1 cellular context compared by ENCODE assay signal in the genomic region with DNA sequence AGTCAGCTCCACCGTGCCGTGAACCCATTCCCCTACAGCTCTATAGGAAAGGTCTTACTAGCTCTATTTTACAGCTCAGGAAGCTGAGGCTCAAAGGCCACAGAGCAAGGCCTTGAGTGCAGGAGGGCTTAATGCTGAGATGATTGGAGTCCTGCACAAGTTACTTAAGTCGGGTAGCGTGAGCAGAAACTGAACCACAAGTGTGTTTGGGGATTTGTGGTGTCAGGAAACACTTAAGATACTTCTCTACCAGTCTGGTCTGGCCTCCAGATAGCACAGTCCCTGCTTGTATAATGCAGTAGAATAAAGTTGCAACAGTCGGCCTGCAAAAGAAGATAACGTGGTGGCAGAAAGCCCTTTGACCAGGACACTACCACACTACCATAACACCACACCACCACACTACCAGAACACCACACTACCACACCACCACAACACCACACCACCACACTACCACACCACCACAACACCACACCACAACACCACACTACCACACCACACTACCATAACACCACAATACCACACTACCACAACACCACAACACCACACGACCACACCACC.
TF ChIP-seq lines count a peak whose summit lies in the region.

No MANE protein-coding gene starts in this region.

TF ChIP-seq in HepG2, 621 proteins besides CTCF, POLR2A, EP300 and RAD21 (continued from another document):
- TF ChIP-seq, protein P1, sequence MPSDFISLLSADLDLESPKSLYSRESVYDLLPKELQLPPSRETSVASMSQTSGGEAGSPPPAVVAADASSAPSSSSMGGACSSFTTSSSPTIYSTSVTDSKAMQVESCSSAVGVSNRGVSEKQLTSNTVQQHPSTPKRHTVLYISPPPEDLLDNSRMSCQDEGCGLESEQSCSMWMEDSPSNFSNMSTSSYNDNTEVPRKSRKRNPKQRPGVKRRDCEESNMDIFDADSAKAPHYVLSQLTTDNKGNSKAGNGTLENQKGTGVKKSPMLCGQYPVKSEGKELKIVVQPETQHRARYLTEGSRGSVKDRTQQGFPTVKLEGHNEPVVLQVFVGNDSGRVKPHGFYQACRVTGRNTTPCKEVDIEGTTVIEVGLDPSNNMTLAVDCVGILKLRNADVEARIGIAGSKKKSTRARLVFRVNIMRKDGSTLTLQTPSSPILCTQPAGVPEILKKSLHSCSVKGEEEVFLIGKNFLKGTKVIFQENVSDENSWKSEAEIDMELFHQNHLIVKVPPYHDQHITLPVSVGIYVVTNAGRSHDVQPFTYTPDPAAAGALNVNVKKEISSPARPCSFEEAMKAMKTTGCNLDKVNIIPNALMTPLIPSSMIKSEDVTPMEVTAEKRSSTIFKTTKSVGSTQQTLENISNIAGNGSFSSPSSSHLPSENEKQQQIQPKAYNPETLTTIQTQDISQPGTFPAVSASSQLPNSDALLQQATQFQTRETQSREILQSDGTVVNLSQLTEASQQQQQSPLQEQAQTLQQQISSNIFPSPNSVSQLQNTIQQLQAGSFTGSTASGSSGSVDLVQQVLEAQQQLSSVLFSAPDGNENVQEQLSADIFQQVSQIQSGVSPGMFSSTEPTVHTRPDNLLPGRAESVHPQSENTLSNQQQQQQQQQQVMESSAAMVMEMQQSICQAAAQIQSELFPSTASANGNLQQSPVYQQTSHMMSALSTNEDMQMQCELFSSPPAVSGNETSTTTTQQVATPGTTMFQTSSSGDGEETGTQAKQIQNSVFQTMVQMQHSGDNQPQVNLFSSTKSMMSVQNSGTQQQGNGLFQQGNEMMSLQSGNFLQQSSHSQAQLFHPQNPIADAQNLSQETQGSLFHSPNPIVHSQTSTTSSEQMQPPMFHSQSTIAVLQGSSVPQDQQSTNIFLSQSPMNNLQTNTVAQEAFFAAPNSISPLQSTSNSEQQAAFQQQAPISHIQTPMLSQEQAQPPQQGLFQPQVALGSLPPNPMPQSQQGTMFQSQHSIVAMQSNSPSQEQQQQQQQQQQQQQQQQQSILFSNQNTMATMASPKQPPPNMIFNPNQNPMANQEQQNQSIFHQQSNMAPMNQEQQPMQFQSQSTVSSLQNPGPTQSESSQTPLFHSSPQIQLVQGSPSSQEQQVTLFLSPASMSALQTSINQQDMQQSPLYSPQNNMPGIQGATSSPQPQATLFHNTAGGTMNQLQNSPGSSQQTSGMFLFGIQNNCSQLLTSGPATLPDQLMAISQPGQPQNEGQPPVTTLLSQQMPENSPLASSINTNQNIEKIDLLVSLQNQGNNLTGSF (CRISPR knock-in tag; IDR thresholded peaks at IDR 0.05), result no peak
- TF ChIP-seq ZNF317 (CRISPR knock-in tag; IDR thresholded peaks at IDR 0.05) (no peak), ZNF629 (CRISPR knock-in tag; conservative IDR thresholded peaks at IDR 0.05) (peak; percentile 86), U2AF2 (IDR thresholded peaks at IDR 0.05; ENCODE audit: low read depth, low read length) (no peak)
TF ChIP-seq in HepG2: peak in this region for 7.
